In the genomic region with DNA sequence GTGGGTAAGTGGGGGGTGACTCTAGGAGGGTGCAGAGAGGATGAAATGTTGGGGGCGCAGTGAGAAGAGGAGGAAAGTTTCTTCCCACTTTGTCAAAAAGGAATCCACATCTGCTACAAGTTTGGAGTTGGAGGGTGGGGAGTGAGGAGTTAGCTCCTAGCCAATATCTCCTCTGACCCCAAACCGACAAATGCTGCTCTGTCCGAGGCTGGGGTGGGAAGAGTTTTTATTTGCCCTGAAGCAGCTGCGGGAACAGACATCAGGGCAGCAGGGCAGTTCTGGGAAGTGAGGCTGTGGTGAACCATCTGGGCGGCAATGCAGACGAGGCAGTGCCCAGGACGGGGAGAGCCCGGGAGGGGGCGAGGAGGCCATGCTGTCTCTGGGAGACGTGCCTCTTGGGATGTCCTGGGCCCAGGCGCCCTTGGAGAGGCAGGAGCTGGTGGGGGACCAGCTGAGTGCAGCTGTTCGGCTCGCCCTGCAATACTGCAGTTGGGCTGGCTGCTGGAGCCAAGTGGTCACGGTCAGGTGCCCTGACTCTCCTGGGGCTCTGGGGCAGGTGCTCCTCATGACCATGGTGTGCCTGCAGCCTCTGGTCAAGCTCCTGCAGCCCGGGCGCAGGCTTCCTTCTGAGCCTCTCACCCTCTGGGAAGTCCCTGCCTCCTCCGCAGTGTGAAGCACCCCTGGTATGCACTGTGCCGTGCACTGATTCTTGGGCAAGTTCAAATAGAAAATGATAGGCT, we compare ENCODE assay signal across 1 cellular context.
A peak's percentile ranks its signal among the peaks of the same experiment; 100 is the strongest.
TF ChIP-seq lines count a peak whose summit lies in the region.

No MANE protein-coding gene starts in this region.

TF ChIP-seq in HepG2, 621 proteins besides CTCF, POLR2A, EP300 and RAD21 (continued from another document and continues in another):
- TF ChIP-seq ZNF543 (CRISPR knock-in tag; IDR thresholded peaks at IDR 0.05) (peak; percentile 56; the same call in 1 of the 2 replicates), KLF13 (CRISPR knock-in tag; IDR thresholded peaks at IDR 0.05) (0 out of 2 replicates have a peak, but pooled peaks have one; percentile 53)
- TF ChIP-seq, protein P1, sequence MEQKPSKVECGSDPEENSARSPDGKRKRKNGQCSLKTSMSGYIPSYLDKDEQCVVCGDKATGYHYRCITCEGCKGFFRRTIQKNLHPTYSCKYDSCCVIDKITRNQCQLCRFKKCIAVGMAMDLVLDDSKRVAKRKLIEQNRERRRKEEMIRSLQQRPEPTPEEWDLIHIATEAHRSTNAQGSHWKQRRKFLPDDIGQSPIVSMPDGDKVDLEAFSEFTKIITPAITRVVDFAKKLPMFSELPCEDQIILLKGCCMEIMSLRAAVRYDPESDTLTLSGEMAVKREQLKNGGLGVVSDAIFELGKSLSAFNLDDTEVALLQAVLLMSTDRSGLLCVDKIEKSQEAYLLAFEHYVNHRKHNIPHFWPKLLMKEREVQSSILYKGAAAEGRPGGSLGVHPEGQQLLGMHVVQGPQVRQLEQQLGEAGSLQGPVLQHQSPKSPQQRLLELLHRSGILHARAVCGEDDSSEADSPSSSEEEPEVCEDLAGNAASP (CRISPR knock-in tag; IDR thresholded peaks at IDR 0.05; ENCODE audit: borderline replicate concordance) = no peak
- TF ChIP-seq, protein P2, sequence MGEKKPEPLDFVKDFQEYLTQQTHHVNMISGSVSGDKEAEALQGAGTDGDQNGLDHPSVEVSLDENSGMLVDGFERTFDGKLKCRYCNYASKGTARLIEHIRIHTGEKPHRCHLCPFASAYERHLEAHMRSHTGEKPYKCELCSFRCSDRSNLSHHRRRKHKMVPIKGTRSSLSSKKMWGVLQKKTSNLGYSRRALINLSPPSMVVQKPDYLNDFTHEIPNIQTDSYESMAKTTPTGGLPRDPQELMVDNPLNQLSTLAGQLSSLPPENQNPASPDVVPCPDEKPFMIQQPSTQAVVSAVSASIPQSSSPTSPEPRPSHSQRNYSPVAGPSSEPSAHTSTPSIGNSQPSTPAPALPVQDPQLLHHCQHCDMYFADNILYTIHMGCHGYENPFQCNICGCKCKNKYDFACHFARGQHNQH (CRISPR knock-in tag; IDR thresholded peaks at IDR 0.05) = no peak
- TF ChIP-seq, protein P3, sequence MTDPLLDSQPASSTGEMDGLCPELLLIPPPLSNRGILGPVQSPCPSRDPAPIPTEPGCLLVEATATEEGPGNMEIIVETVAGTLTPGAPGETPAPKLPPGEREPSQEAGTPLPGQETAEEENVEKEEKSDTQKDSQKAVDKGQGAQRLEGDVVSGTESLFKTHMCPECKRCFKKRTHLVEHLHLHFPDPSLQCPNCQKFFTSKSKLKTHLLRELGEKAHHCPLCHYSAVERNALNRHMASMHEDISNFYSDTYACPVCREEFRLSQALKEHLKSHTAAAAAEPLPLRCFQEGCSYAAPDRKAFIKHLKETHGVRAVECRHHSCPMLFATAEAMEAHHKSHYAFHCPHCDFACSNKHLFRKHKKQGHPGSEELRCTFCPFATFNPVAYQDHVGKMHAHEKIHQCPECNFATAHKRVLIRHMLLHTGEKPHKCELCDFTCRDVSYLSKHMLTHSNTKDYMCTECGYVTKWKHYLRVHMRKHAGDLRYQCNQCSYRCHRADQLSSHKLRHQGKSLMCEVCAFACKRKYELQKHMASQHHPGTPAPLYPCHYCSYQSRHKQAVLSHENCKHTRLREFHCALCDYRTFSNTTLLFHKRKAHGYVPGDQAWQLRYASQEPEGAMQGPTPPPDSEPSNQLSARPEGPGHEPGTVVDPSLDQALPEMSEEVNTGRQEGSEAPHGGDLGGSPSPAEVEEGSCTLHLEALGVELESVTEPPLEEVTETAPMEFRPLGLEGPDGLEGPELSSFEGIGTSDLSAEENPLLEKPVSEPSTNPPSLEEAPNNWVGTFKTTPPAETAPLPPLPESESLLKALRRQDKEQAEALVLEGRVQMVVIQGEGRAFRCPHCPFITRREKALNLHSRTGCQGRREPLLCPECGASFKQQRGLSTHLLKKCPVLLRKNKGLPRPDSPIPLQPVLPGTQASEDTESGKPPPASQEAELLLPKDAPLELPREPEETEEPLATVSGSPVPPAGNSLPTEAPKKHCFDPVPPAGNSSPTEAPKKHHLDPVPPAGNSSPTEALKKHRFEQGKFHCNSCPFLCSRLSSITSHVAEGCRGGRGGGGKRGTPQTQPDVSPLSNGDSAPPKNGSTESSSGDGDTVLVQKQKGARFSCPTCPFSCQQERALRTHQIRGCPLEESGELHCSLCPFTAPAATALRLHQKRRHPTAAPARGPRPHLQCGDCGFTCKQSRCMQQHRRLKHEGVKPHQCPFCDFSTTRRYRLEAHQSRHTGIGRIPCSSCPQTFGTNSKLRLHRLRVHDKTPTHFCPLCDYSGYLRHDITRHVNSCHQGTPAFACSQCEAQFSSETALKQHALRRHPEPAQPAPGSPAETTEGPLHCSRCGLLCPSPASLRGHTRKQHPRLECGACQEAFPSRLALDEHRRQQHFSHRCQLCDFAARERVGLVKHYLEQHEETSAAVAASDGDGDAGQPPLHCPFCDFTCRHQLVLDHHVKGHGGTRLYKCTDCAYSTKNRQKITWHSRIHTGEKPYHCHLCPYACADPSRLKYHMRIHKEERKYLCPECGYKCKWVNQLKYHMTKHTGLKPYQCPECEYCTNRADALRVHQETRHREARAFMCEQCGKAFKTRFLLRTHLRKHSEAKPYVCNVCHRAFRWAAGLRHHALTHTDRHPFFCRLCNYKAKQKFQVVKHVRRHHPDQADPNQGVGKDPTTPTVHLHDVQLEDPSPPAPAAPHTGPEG (CRISPR knock-in tag; IDR thresholded peaks at IDR 0.05) = no peak
- TF ChIP-seq, protein P4, sequence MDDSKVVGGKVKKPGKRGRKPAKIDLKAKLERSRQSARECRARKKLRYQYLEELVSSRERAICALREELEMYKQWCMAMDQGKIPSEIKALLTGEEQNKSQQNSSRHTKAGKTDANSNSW (CRISPR knock-in tag; IDR thresholded peaks at IDR 0.05; ENCODE audit: borderline replicate concordance) = no peak
- TF ChIP-seq, protein P5, sequence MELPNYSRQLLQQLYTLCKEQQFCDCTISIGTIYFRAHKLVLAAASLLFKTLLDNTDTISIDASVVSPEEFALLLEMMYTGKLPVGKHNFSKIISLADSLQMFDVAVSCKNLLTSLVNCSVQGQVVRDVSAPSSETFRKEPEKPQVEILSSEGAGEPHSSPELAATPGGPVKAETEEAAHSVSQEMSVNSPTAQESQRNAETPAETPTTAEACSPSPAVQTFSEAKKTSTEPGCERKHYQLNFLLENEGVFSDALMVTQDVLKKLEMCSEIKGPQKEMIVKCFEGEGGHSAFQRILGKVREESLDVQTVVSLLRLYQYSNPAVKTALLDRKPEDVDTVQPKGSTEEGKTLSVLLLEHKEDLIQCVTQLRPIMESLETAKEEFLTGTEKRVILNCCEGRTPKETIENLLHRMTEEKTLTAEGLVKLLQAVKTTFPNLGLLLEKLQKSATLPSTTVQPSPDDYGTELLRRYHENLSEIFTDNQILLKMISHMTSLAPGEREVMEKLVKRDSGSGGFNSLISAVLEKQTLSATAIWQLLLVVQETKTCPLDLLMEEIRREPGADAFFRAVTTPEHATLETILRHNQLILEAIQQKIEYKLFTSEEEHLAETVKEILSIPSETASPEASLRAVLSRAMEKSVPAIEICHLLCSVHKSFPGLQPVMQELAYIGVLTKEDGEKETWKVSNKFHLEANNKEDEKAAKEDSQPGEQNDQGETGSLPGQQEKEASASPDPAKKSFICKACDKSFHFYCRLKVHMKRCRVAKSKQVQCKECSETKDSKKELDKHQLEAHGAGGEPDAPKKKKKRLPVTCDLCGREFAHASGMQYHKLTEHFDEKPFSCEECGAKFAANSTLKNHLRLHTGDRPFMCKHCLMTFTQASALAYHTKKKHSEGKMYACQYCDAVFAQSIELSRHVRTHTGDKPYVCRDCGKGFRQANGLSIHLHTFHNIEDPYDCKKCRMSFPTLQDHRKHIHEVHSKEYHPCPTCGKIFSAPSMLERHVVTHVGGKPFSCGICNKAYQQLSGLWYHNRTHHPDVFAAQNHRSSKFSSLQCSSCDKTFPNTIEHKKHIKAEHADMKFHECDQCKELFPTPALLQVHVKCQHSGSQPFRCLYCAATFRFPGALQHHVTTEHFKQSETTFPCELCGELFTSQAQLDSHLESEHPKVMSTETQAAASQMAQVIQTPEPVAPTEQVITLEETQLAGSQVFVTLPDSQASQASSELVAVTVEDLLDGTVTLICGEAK (IDR thresholded peaks at IDR 0.05) = no peak
- TF ChIP-seq, protein P5 (CRISPR knock-in tag; IDR thresholded peaks at IDR 0.05) = 0 out of 2 replicates have a peak, but pooled peaks have one; percentile 26
- TF ChIP-seq, protein P6, sequence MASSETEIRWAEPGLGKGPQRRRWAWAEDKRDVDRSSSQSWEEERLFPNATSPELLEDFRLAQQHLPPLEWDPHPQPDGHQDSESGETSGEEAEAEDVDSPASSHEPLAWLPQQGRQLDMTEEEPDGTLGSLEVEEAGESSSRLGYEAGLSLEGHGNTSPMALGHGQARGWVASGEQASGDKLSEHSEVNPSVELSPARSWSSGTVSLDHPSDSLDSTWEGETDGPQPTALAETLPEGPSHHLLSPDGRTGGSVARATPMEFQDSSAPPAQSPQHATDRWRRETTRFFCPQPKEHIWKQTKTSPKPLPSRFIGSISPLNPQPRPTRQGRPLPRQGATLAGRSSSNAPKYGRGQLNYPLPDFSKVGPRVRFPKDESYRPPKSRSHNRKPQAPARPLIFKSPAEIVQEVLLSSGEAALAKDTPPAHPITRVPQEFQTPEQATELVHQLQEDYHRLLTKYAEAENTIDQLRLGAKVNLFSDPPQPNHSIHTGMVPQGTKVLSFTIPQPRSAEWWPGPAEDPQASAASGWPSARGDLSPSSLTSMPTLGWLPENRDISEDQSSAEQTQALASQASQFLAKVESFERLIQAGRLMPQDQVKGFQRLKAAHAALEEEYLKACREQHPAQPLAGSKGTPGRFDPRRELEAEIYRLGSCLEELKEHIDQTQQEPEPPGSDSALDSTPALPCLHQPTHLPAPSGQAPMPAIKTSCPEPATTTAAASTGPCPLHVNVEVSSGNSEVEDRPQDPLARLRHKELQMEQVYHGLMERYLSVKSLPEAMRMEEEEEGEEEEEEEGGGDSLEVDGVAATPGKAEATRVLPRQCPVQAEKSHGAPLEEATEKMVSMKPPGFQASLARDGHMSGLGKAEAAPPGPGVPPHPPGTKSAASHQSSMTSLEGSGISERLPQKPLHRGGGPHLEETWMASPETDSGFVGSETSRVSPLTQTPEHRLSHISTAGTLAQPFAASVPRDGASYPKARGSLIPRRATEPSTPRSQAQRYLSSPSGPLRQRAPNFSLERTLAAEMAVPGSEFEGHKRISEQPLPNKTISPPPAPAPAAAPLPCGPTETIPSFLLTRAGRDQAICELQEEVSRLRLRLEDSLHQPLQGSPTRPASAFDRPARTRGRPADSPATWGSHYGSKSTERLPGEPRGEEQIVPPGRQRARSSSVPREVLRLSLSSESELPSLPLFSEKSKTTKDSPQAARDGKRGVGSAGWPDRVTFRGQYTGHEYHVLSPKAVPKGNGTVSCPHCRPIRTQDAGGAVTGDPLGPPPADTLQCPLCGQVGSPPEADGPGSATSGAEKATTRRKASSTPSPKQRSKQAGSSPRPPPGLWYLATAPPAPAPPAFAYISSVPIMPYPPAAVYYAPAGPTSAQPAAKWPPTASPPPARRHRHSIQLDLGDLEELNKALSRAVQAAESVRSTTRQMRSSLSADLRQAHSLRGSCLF (CRISPR knock-in tag; IDR thresholded peaks at IDR 0.05; ENCODE audit: borderline replicate concordance) = no peak
- TF ChIP-seq, protein P7, sequence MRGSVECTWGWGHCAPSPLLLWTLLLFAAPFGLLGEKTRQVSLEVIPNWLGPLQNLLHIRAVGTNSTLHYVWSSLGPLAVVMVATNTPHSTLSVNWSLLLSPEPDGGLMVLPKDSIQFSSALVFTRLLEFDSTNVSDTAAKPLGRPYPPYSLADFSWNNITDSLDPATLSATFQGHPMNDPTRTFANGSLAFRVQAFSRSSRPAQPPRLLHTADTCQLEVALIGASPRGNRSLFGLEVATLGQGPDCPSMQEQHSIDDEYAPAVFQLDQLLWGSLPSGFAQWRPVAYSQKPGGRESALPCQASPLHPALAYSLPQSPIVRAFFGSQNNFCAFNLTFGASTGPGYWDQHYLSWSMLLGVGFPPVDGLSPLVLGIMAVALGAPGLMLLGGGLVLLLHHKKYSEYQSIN (CRISPR knock-in tag; IDR thresholded peaks at IDR 0.05; ENCODE audit: borderline replicate concordance) = no peak
- TF ChIP-seq, protein P8, sequence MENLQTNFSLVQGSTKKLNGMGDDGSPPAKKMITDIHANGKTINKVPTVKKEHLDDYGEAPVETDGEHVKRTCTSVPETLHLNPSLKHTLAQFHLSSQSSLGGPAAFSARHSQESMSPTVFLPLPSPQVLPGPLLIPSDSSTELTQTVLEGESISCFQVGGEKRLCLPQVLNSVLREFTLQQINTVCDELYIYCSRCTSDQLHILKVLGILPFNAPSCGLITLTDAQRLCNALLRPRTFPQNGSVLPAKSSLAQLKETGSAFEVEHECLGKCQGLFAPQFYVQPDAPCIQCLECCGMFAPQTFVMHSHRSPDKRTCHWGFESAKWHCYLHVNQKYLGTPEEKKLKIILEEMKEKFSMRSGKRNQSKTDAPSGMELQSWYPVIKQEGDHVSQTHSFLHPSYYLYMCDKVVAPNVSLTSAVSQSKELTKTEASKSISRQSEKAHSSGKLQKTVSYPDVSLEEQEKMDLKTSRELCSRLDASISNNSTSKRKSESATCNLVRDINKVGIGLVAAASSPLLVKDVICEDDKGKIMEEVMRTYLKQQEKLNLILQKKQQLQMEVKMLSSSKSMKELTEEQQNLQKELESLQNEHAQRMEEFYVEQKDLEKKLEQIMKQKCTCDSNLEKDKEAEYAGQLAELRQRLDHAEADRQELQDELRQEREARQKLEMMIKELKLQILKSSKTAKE (CRISPR knock-in tag; IDR thresholded peaks at IDR 0.05; ENCODE audit: borderline replicate concordance) = 0 out of 2 replicates have a peak, but pooled peaks have one; percentile 13
- TF ChIP-seq, protein P9, sequence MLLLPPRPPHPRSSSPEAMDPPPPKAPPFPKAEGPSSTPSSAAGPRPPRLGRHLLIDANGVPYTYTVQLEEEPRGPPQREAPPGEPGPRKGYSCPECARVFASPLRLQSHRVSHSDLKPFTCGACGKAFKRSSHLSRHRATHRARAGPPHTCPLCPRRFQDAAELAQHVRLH (CRISPR knock-in tag; IDR thresholded peaks at IDR 0.05; ENCODE audit: borderline replicate concordance, low read depth) = no peak
